ENCODE assay signal across 8 cellular contexts in genomic region chr9:113012492-113012891, GRCh38. TPM values are rescaled to one million over a fixed set of nuclear protein-coding genes. Genes with fewer than 3 reads are reported as not detected.
DNase-seq lines count a peak whose midpoint lies in the region; ATAC-seq and TF ChIP-seq lines count a peak whose summit lies in the region.

No MANE protein-coding gene starts in this region.

- H3K4me3 Mint-ChIP-seq in stimulated activated naive CD8-positive, alpha-beta T cell treated with anti-CD3 and anti-CD28 coated beads, Interleukin-15, amount 100 ng/mL, for 72 hours, result peak overlapping the region; percentile 14 to 81
- no peak overlapping the region for H3K4me3 Mint-ChIP-seq in T-helper 17 cell

- H3K27me3 Mint-ChIP-seq in stimulated activated naive CD8-positive, alpha-beta T cell treated with anti-CD3 and anti-CD28 coated beads, Interleukin-15, amount 100 ng/mL, for 72 hours, result peaks cover 11% of the 10 kb centered on the region
- no peaks in the 10 kb centered on the region for H3K27me3 Mint-ChIP-seq in T-helper 17 cell

- no peaks in the 10 kb centered on the region for H3K36me3 Mint-ChIP-seq in T-helper 17 cell (ENCODE audit: low read depth)

- no peak for TF ChIP-seq CTCF in GM13976 (IDR thresholded peaks at IDR 0.05; ENCODE audit: borderline replicate concordance, control extremely low read depth, extremely low read depth, insufficient read depth, missing control alignments)

- H3K27ac Mint-ChIP-seq in stimulated activated naive CD8-positive, alpha-beta T cell treated with anti-CD3 and anti-CD28 coated beads, Interleukin-15, amount 100 ng/mL, for 72 hours, result no peak overlapping the region
- no peak overlapping the region for H3K27ac Mint-ChIP-seq in T-helper 17 cell

- no peak for ATAC-seq in stimulated activated naive CD8-positive, alpha-beta T cell treated with anti-CD3 and anti-CD28 coated beads, Interleukin-15, amount 100 ng/mL, for 72 hours
- ATAC-seq in T-helper 17 cell, result no peak

- no peaks in the 10 kb centered on the region for H3K9me3 ChIP-seq in T-helper 17 cell (ENCODE audit: control insufficient read depth, low read length, poor library complexity, severe bottlenecking)

- in situ Hi-C loops in GM13976 (cut with MboI; ENCODE audit: low sequenced_read_pairs, unreplicated experiment), result no loop called here

- H3K4me1 Mint-ChIP-seq in stimulated activated naive CD8-positive, alpha-beta T cell treated with anti-CD3 and anti-CD28 coated beads, Interleukin-15, amount 100 ng/mL, for 72 hours, result peaks cover 10% of the 10 kb centered on the region
- no peaks in the 10 kb centered on the region for H3K4me1 Mint-ChIP-seq in T-helper 17 cell

- peaks cover 20 to 28% of the 10 kb centered on the region in 2 donors for H3K9me3 Mint-ChIP-seq in stimulated activated naive CD8-positive, alpha-beta T cell treated with anti-CD3 and anti-CD28 coated beads, Interleukin-15, amount 100 ng/mL, for 72 hours

- DNase-seq in NCI-H2029 (lab: John Stamatoyannopoulos, UW) (peak; percentile 0), NCI-H2029 treated with DMSO at 0.1 percent for 48 hours (lab: John Stamatoyannopoulos, UW) (no peak), amniotic epithelial cell (ENCODE audit: low read depth) (peak; percentile 1), iPS-NIHi11 (ENCODE audit: low spot score) (peak; percentile 38), T-helper 17 cell (no peak), NCI-H1417 treated with DMSO at 0.1 percent for 48 hours (lab: John Stamatoyannopoulos, UW) (no peak), GM13976 (ENCODE audit: low spot score) (no peak)
- no peak for DNase-seq in stimulated activated naive CD8-positive, alpha-beta T cell treated with anti-CD3 and anti-CD28 coated beads, Interleukin-15, amount 100 ng/mL, for 72 hours

RNA-seq across cellular contexts. Expression of gene ZNF883, which starts 0.5 kb away (rescaled TPM):
- 1 to 10 TPM in 1 of 2 donors, not detected in 1; 1.3 TPM for total RNA-seq in T-helper 17 cell

RNA-seq across cellular contexts. Expression of gene ZFP37, which starts 44.0 kb away (rescaled TPM):
- 1 to 10 TPM in 1 of 2 donors, under 1 TPM in 1; 0.65 to 1.5 TPM for total RNA-seq in T-helper 17 cell

Comparison
In these comparisons a context has a peak if more than half of its experiments do, and no peak if none do; other contexts are left out.
1. DNase-seq: peak in NCI-H2029 (single experiment), amniotic epithelial cell (single experiment) and iPS-NIHi11 (single experiment); none in NCI-H2029 treated with DMSO at 0.1 percent for 48 hours (single experiment), stimulated activated naive CD8-positive, alpha-beta T cell treated with anti-CD3 and anti-CD28 coated beads, Interleukin-15, amount 100 ng/mL, for 72 hours (0 of 2), T-helper 17 cell (0 of 3), NCI-H1417 treated with DMSO at 0.1 percent for 48 hours (single experiment) and GM13976 (single experiment).